In the genomic region with DNA sequence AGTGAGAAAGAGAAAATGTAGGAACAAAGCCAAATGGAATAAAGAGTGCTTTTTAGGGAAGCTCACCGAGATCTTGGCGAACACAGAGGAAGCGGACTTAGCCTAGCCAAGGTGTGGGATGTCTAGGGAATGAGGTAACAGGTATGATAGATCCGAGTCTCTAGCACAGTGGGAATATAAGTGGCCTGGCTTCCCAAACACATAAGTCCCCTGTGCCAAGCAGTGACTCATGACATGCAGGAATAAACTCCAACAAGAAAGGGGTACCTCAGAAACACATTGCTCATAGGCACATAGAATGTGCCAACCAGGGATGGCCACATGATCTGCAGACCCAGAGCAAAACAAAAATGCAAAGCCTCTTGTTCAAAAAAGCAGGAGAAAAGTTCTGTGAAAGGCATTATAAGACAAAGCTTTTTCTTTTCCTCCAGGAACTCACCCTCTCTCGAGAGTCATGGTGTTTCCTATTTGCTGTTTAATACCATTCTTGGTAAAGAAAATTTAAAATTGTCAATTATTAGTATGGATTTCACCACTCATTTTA, we compare ENCODE assay signal across 19 cellular contexts.
DNase-seq lines count a peak whose midpoint lies in the region; ATAC-seq, FAIRE-seq and TF ChIP-seq lines count a peak whose summit lies in the region.
"Had no signal": no experiment of that assay in that cellular context is flagged by ENCODE, and none has a peak within 500 bp of the region (broad histone marks: within the 10 kb centered on the region; RNA-seq: fewer than 3 reads in every experiment).

No MANE protein-coding gene starts in this region.

- H2AFZ ChIP-seq in astrocyte (ENCODE audit: low read depth, low read length) = no peak overlapping the region

- ATAC-seq in foreskin keratinocyte = peak; percentile 45

- TF ChIP-seq CTCF in HEK293 (tag by site-specific recombination; IDR thresholded peaks at IDR 0.05) (no peak), astrocyte (IDR thresholded peaks at IDR 0.05; ENCODE audit: insufficient read depth, low read depth, low read length) (no peak), foreskin keratinocyte (conservative IDR thresholded peaks at IDR 0.05) (no peak), thyroid gland (IDR thresholded peaks at IDR 0.05) (no peak)

- no peaks in the 10 kb centered on the region for H3K9me3 ChIP-seq in HEK293 (ENCODE audit: control insufficient read depth, insufficient read depth, low read depth, low read length)
- H3K9me3 ChIP-seq in astrocyte (ENCODE audit: insufficient read depth, low read depth, low read length) = no peaks in the 10 kb centered on the region
- H3K9me3 ChIP-seq in thyroid gland = no peaks in the 10 kb centered on the region
- H3K9me3 ChIP-seq: BLaER1 had no signal

- WGBS in thyroid gland, 2 donors = 54 to 61% methylated on average over 5 of the region's 5 CpGs

- POLR2A ChIA-PET in HEK293 (lab: Yijun Ruan, JAX) = interaction anchor here (0.6 kb wide), 1 partner anchor 78 kb away, joined by 3 read pairs; no protein-coding TSS in a partner anchor

- no peaks in the 10 kb centered on the region for H3K27me3 Mint-ChIP-seq in astrocyte (ENCODE audit: low read depth, unreplicated experiment)

- DNase-seq in astrocyte (ENCODE audit: low read depth) = peak; percentile 4
- DNase-seq in foreskin keratinocyte = peak; percentile 65 to 86
- DNase-seq in thyroid gland = peak; percentile 36 to 37
- no peak for DNase-seq in NCI-H2107 treated with DMSO at 0.1 percent for 48 hours (lab: John Stamatoyannopoulos, UW; ENCODE audit: unreplicated experiment)
- DNase-seq in head of caudate nucleus = no peak
- DNase-seq in DMS53 (lab: John Stamatoyannopoulos, UW) = no peak
- DNase-seq: CD8-positive, alpha-beta memory T cell; DND-41; GDM1; GOT3; NCI-H1105; NCI-H187; NCI-H69; RPMI8226 had no signal

- H3K36me3 ChIP-seq in HEK293 (ENCODE audit: control insufficient read depth in 2 of 2, insufficient read depth in 1 of 2, low read length in 2 of 2) (no peaks in the 10 kb centered on the region), astrocyte (ENCODE audit: insufficient read depth, low read length) (no peaks in the 10 kb centered on the region), thyroid gland (no peaks in the 10 kb centered on the region)
- H3K36me3 ChIP-seq: BLaER1 had no signal

- H3K4me2 ChIP-seq in astrocyte (ENCODE audit: low read length) = no peak overlapping the region
- H3K4me2 ChIP-seq: BLaER1, KMS-11 had no signal

- no peaks in the 10 kb centered on the region for H3K36me3 Mint-ChIP-seq in astrocyte (ENCODE audit: low read depth, unreplicated experiment)
- H3K36me3 Mint-ChIP-seq: CD8-positive, alpha-beta memory T cell had no signal

- FAIRE-seq in astrocyte (lab: Jason Lieb, UNC) = no peak
- FAIRE-seq: A204.1, GM12892 had no signal

- no peak overlapping the region for H3K27ac ChIP-seq in HEK293 (ENCODE audit: extremely low read depth, low read depth, low read length)
- H3K27ac ChIP-seq in astrocyte (ENCODE audit: low read depth, low read length) = no peak overlapping the region
- H3K27ac ChIP-seq in foreskin keratinocyte = peak overlapping the region; percentile 97
- no peak overlapping the region for H3K27ac ChIP-seq in thyroid gland
- H3K27ac ChIP-seq: BLaER1, KMS-11 had no signal

- no peaks in the 10 kb centered on the region for H3K79me2 ChIP-seq in astrocyte (ENCODE audit: insufficient read depth, low read length)

- H3K9me3 Mint-ChIP-seq in astrocyte (ENCODE audit: unreplicated experiment) = no peaks in the 10 kb centered on the region
- H3K9me3 Mint-ChIP-seq: CD8-positive, alpha-beta memory T cell had no signal

- TF ChIP-seq POLR2A in thyroid gland (IDR thresholded peaks at IDR 0.05) = no peak

- H4K20me1 ChIP-seq in astrocyte (ENCODE audit: insufficient read depth, low read length) = no peaks in the 10 kb centered on the region
- H4K20me1 ChIP-seq: BLaER1 had no signal

- H3K4me3 Mint-ChIP-seq in astrocyte (ENCODE audit: unreplicated experiment) = no peak overlapping the region
- H3K4me3 Mint-ChIP-seq: CD8-positive, alpha-beta memory T cell had no signal

- H3K4me3 ChIP-seq in HEK293 (ENCODE audit: low read depth, low read length) = no peak overlapping the region
- H3K4me3 ChIP-seq in astrocyte (ENCODE audit: insufficient read depth, low read depth, low read length) = no peak overlapping the region
- H3K4me3 ChIP-seq in thyroid gland (replicated peaks in 1 of 3) = no peak overlapping the region
- H3K4me3 ChIP-seq: BLaER1 had no signal

- H3K4me1 ChIP-seq in HEK293 (ENCODE audit: control insufficient read depth, insufficient read depth, low read length) (no peaks in the 10 kb centered on the region), astrocyte (ENCODE audit: insufficient read depth, low read length) (no peaks in the 10 kb centered on the region), foreskin keratinocyte (peaks cover 42% of the 10 kb centered on the region), thyroid gland (no peaks in the 10 kb centered on the region)
- H3K4me1 ChIP-seq: BLaER1 had no signal

- H3K27ac Mint-ChIP-seq in astrocyte (ENCODE audit: unreplicated experiment) = no peak overlapping the region
- H3K27ac Mint-ChIP-seq: CD8-positive, alpha-beta memory T cell had no signal

- H3K27me3 ChIP-seq in astrocyte (ENCODE audit: insufficient read depth, low read length) (no peaks in the 10 kb centered on the region), foreskin keratinocyte (no peaks in the 10 kb centered on the region), thyroid gland (no peaks in the 10 kb centered on the region)
- H3K27me3 ChIP-seq: BLaER1 had no signal

- CTCF ChIA-PET in HEK293 (lab: Yijun Ruan, JAX) = no interaction called here

- H3K4me1 Mint-ChIP-seq in astrocyte (ENCODE audit: low read depth, unreplicated experiment) = peaks cover 5% of the 10 kb centered on the region
- H3K4me1 Mint-ChIP-seq: CD8-positive, alpha-beta memory T cell had no signal

- no peak overlapping the region for H3K9ac ChIP-seq in astrocyte (ENCODE audit: low read length)
- H3K9ac ChIP-seq: BLaER1, KMS-11 had no signal

- intact Hi-C loops in thyroid gland (cut with DNase I) = no loop called here
- intact Hi-C loops in head of caudate nucleus (cut with DNase I) = no loop called here

TF ChIP-seq in HEK293, 187 proteins besides CTCF, POLR2A, EP300 and RAD21:
- no peak for TF ChIP-seq ZFP41 (tag by site-specific recombination; IDR thresholded peaks at IDR 0.05; ENCODE audit: borderline replicate concordance)
- TF ChIP-seq, protein P1, sequence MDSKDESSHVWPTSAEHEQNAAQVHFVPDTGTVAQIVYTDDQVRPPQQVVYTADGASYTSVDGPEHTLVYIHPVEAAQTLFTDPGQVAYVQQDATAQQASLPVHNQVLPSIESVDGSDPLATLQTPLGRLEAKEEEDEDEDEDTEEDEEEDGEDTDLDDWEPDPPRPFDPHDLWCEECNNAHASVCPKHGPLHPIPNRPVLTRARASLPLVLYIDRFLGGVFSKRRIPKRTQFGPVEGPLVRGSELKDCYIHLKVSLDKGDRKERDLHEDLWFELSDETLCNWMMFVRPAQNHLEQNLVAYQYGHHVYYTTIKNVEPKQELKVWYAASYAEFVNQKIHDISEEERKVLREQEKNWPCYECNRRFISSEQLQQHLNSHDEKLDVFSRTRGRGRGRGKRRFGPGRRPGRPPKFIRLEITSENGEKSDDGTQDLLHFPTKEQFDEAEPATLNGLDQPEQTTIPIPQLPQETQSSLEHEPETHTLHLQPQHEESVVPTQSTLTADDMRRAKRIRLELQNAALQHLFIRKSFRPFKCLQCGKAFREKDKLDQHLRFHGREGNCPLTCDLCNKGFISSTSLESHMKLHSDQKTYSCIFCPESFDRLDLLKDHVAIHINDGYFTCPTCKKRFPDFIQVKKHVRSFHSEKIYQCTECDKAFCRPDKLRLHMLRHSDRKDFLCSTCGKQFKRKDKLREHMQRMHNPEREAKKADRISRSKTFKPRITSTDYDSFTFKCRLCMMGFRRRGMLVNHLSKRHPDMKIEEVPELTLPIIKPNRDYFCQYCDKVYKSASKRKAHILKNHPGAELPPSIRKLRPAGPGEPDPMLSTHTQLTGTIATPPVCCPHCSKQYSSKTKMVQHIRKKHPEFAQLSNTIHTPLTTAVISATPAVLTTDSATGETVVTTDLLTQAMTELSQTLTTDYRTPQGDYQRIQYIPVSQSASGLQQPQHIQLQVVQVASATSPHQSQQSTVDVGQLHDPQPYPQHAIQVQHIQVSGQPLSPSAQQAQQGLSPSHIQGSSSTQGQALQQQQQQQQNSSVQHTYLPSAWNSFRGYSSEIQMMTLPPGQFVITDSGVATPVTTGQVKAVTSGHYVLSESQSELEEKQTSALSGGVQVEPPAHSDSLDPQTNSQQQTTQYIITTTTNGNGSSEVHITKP (tag by site-specific recombination; IDR thresholded peaks at IDR 0.05) = peak; percentile 92
TF ChIP-seq in HEK293: peak in this region for 1.

Comparison
In these comparisons a context has a peak if more than half of its experiments do, and no peak if none do; other contexts are left out.
1. DNase-seq: peak in astrocyte (single experiment), foreskin keratinocyte (2 of 2) and thyroid gland (2 of 2); none in NCI-H2107 treated with DMSO at 0.1 percent for 48 hours (single experiment), head of caudate nucleus (0 of 42) and DMS53 (single experiment).